Comparison of ENCODE assay signal across 1 cellular context in the genomic region with DNA sequence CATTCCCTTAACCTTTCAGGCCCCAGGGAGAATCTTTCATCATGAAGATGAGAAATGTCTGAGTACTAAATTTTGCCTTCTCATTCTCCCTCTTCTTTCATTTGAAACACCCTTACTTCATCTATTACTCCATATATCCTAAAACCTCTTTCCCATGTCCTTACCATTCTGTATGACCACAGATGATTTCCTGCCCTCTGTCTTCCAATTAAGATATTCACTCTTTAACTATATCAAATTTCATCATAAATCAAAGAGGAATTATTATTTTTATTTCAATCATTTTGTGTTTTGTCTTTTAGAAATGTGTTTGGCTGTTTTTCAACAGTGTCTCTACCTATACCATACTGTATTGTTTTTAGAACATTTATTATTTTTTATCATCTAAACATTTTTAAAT.
TF ChIP-seq lines count a peak whose summit lies in the region.

No MANE protein-coding gene starts in this region.

TF ChIP-seq in SK-N-SH, 30 proteins besides CTCF, POLR2A, EP300 and RAD21 (continued from another document):
- TF ChIP-seq REST (IDR thresholded peaks at IDR 0.05; ENCODE audit: low read depth, low read length), result no peak
- no peak for TF ChIP-seq RXRA (IDR thresholded peaks at IDR 0.05; ENCODE audit: borderline replicate concordance, low read depth)
- TF ChIP-seq TCF12 (IDR thresholded peaks at IDR 0.05), result no peak
- TF ChIP-seq, protein P1, sequence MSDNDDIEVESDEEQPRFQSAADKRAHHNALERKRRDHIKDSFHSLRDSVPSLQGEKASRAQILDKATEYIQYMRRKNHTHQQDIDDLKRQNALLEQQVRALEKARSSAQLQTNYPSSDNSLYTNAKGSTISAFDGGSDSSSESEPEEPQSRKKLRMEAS (IDR thresholded peaks at IDR 0.05; ENCODE audit: low read depth), result no peak
- no peak for TF ChIP-seq ELF1 (IDR thresholded peaks at IDR 0.05)
- TF ChIP-seq RFX5 (IDR thresholded peaks at IDR 0.05; ENCODE audit: low read length), result no peak
- no peak for TF ChIP-seq CHD2 (IDR thresholded peaks at IDR 0.05; ENCODE audit: low read length, partially characterized antibody)
- no peak for TF ChIP-seq GABPA (IDR thresholded peaks at IDR 0.05; ENCODE audit: low read depth)
- no peak for TF ChIP-seq FOXM1 (IDR thresholded peaks at IDR 0.05; ENCODE audit: low read depth)
- no peak for TF ChIP-seq TAF1 (IDR thresholded peaks at IDR 0.05; ENCODE audit: borderline replicate concordance, low read depth, low read length)
- TF ChIP-seq IRF3 (IDR thresholded peaks at IDR 0.05; ENCODE audit: low read depth, low read length), result no peak
- TF ChIP-seq, protein P2, sequence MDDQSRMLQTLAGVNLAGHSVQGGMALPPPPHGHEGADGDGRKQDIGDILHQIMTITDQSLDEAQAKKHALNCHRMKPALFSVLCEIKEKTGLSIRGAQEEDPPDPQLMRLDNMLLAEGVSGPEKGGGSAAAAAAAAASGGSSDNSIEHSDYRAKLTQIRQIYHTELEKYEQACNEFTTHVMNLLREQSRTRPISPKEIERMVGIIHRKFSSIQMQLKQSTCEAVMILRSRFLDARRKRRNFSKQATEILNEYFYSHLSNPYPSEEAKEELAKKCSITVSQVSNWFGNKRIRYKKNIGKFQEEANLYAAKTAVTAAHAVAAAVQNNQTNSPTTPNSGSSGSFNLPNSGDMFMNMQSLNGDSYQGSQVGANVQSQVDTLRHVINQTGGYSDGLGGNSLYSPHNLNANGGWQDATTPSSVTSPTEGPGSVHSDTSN (IDR thresholded peaks at IDR 0.05), result no peak
- TF ChIP-seq YY1 (IDR thresholded peaks at IDR 0.05; ENCODE audit: low read depth), result no peak
- TF ChIP-seq GATA2 (CRISPR knock-in tag; IDR thresholded peaks at IDR 0.05), result no peak
- TF ChIP-seq JUND (IDR thresholded peaks at IDR 0.05), result no peak
- TF ChIP-seq, protein P3, sequence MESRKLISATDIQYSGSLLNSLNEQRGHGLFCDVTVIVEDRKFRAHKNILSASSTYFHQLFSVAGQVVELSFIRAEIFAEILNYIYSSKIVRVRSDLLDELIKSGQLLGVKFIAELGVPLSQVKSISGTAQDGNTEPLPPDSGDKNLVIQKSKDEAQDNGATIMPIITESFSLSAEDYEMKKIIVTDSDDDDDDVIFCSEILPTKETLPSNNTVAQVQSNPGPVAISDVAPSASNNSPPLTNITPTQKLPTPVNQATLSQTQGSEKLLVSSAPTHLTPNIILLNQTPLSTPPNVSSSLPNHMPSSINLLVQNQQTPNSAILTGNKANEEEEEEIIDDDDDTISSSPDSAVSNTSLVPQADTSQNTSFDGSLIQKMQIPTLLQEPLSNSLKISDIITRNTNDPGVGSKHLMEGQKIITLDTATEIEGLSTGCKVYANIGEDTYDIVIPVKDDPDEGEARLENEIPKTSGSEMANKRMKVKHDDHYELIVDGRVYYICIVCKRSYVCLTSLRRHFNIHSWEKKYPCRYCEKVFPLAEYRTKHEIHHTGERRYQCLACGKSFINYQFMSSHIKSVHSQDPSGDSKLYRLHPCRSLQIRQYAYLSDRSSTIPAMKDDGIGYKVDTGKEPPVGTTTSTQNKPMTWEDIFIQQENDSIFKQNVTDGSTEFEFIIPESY (IDR thresholded peaks at IDR 0.05; ENCODE audit: borderline replicate concordance, low read depth), result no peak
- TF ChIP-seq USF1 (IDR thresholded peaks at IDR 0.05; ENCODE audit: borderline replicate concordance, low read depth), result no peak
- TF ChIP-seq NRF1 (IDR thresholded peaks at IDR 0.05; ENCODE audit: low read depth, low read length), result no peak
